ENCODE assay signal across 19 cellular contexts in the genomic region with DNA sequence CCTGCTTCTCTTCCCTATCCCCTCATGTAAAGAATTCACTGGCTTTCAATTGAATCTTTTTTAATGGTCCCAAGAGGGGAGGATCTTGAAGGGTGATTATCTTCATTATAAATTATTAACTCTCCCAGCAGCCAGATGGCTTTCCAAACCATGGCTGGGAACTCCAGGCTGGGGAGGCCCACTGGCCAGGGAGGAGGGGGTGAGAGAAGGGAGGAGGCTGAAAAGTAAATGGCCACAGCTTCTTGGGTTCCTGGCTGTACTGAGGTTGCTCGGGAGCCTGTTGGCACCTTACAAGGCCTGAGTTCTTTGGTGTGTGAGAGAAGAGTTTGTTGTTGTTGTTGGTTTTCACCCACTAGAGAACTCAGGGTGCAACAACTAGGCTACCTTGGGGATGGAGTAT.
"Had no signal": no experiment of that assay in that cellular context is flagged by ENCODE, and none has a peak within 500 bp of the region (broad histone marks: within the 10 kb centered on the region; RNA-seq: fewer than 3 reads in every experiment).

No MANE protein-coding gene starts in this region.

- H3K4me1 ChIP-seq: body of pancreas, colonic mucosa, tibial nerve, uterus had no signal

- DNase-seq: activated CD4-positive, alpha-beta T cell treated with anti-CD3 and anti-CD28 coated beads, Interleukin-2, amount 50 U/mL, for 1 hour; activated CD8-positive, alpha-beta memory T cell treated with anti-CD3 and anti-CD28 coated beads for 24 hours; activated gamma-delta T cell treated with Interleukin-2 at 50 U/mL for 16 hours; activated naive CD8-positive, alpha-beta T cell treated with anti-CD3 and anti-CD28 coated beads for 36 hours; amygdala; body of pancreas; central memory CD4-positive, alpha-beta T cell; colonic mucosa; foreskin fibroblast; hypothalamus; kidney; left ventricle myocardium superior; mucosa of descending colon; naive thymus-derived CD4-positive, alpha-beta T cell; nucleus accumbens; posterior cingulate gyrus; stimulated activated CD4-positive, alpha-beta T cell treated with anti-CD3 and anti-CD28 coated beads, Interleukin-2, amount 100 ng/mL, for 48 hours; uterus had no signal

- H3K27ac ChIP-seq: body of pancreas, colonic mucosa, tibial nerve, uterus had no signal

- H3K27me3 ChIP-seq: body of pancreas, colonic mucosa, tibial nerve, uterus had no signal

- H3K9me3 ChIP-seq: body of pancreas, colonic mucosa, mucosa of descending colon, tibial nerve, uterus had no signal

- H3K36me3 ChIP-seq: colonic mucosa, tibial nerve, uterus had no signal

- FAIRE-seq: kidney had no signal

- H3K4me3 ChIP-seq: body of pancreas, colonic mucosa, mucosa of descending colon, tibial nerve, uterus had no signal
